Comparison of ENCODE assay signal across 19 cellular contexts in genomic region chr17:1733047-1733357, GRCh38. TPM values are rescaled to one million over a fixed set of nuclear protein-coding genes. Genes with fewer than 3 reads are reported as not detected.
"Had no signal": no experiment of that assay in that cellular context is flagged by ENCODE, and none has a peak within 500 bp of the region (broad histone marks: within the 10 kb centered on the region; RNA-seq: fewer than 3 reads in every experiment).

No MANE protein-coding gene starts in this region.

- ATAC-seq: activated CD4-positive, CD25-positive, alpha-beta regulatory T cell treated with anti-CD3 and anti-CD28 coated beads, Interleukin-2, amount 50 U/mL, for 24 hours; activated T-helper 17 cell treated with anti-CD3 and anti-CD28 coated beads, Interleukin-2, amount 50 U/mL, for 72 hours; natural killer cell treated with Interleukin-12 subunit alpha and Interleukin-12 subunit beta and Interleukin-15 and Interleukin-18, amount 100 ng/mL, for 72 hours; upper lobe of right lung had no signal

- H3K9me3 Mint-ChIP-seq: activated T-helper 17 cell treated with anti-CD3 and anti-CD28 coated beads, Interleukin-2, amount 50 U/mL, for 72 hours; central memory CD8-positive, alpha-beta T cell; natural killer cell treated with Interleukin-12 subunit alpha and Interleukin-12 subunit beta and Interleukin-15 and Interleukin-18, amount 100 ng/mL, for 72 hours had no signal

- DNase-seq: activated CD4-positive, alpha-beta T cell treated with anti-CD3 and anti-CD28 coated beads, Interleukin-2, amount 50 U/mL, for 1 hour; activated naive CD4-positive, alpha-beta T cell treated with Interleukin-2 at 50 U/mL for 16 hours; anterior cingulate cortex; brain microvascular endothelial cell; cortex of kidney; effector CD8-positive, alpha-beta T cell; esophagus squamous epithelium; glutamatergic neuron; left ventricle myocardium inferior; nucleus accumbens; small intestine; upper lobe of right lung had no signal

- H3K27ac Mint-ChIP-seq: activated T-helper 17 cell treated with anti-CD3 and anti-CD28 coated beads, Interleukin-2, amount 50 U/mL, for 72 hours; natural killer cell treated with Interleukin-12 subunit alpha and Interleukin-12 subunit beta and Interleukin-15 and Interleukin-18, amount 100 ng/mL, for 72 hours had no signal

- H3K9me3 ChIP-seq: esophagus squamous epithelium, left ventricle myocardium inferior, right atrium auricular region, thoracic aorta, upper lobe of right lung had no signal

- H3K27ac ChIP-seq: brain microvascular endothelial cell, esophagus squamous epithelium, left ventricle myocardium inferior, right atrium auricular region, thoracic aorta, upper lobe of right lung had no signal

- H3K36me3 Mint-ChIP-seq: natural killer cell treated with Interleukin-12 subunit alpha and Interleukin-12 subunit beta and Interleukin-15 and Interleukin-18, amount 100 ng/mL, for 72 hours had no signal

- H3K4me3 ChIP-seq: esophagus squamous epithelium, left ventricle myocardium inferior, right atrium auricular region, thoracic aorta, upper lobe of right lung had no signal

- H3K27me3 ChIP-seq: brain microvascular endothelial cell, esophagus squamous epithelium, right atrium auricular region, upper lobe of right lung had no signal

- H3K4me3 Mint-ChIP-seq: activated T-helper 17 cell treated with anti-CD3 and anti-CD28 coated beads, Interleukin-2, amount 50 U/mL, for 72 hours; central memory CD8-positive, alpha-beta T cell; natural killer cell treated with Interleukin-12 subunit alpha and Interleukin-12 subunit beta and Interleukin-15 and Interleukin-18, amount 100 ng/mL, for 72 hours had no signal

- H3K27me3 Mint-ChIP-seq: activated T-helper 17 cell treated with anti-CD3 and anti-CD28 coated beads, Interleukin-2, amount 50 U/mL, for 72 hours; central memory CD8-positive, alpha-beta T cell; natural killer cell treated with Interleukin-12 subunit alpha and Interleukin-12 subunit beta and Interleukin-15 and Interleukin-18, amount 100 ng/mL, for 72 hours had no signal

RNA-seq across cellular contexts. Expression of gene SERPINF2, which starts 9.7 kb away (rescaled TPM):
- total RNA-seq: endothelial cell of umbilical vein had no signal

RNA-seq across cellular contexts. Expression of gene SERPINF1, which starts 28.9 kb away (rescaled TPM):
- total RNA-seq: activated T-helper 17 cell treated with anti-CD3 and anti-CD28 coated beads, Interleukin-2, amount 50 U/mL, for 72 hours; endothelial cell of umbilical vein; natural killer cell treated with Interleukin-12 subunit alpha and Interleukin-12 subunit beta and Interleukin-15 and Interleukin-18, amount 100 ng/mL, for 72 hours had no signal
- polyA plus RNA-seq: endothelial cell of umbilical vein had no signal
